ENCODE assay signal across 8 cellular contexts in the genomic region with DNA sequence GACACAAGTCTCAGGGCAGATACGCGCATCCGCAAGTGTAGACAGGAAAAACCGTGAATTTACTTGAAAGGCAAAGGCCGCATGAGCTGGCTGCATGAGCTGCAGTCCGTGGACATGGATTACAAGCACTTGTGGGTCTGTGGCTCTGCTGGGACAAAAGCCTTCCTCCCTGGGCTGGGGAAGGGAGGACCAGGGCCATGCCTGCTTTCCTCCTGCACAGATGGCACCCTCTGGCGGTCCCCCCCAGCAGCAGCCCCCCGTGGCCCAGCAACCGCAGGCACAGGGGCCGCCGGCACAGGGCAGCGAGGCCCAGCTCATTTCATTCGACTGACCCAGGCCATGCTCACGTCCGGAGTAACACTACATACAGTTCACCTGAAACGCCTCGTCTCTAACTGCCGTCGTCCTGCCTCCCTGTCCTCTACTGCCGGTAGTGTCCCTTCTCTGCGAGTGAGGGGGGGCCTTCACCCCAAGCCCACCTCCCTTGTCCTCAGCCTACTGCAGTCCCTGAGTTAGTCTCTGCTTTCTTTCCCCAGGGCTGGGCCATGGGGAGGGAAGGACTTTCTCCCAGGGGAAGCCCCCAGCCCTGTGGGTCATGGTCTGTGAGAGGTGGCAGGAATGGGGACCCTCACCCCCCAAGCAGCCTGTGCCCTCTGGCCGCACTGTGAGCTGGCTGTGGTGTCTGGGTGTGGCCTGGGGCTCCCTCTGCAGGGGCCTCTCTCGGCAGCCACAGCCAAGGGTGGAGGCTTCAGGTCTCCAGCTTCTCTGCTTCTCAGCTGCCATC. TPM values are rescaled to one million over a fixed set of nuclear protein-coding genes. Genes with fewer than 3 reads are reported as not detected.
DNase-seq lines count a peak whose midpoint lies in the region; ATAC-seq, FAIRE-seq and TF ChIP-seq lines count a peak whose summit lies in the region.

No MANE protein-coding gene starts in this region.

- peak overlapping the region; percentile 90 for H3K4me3 ChIP-seq in A549

- H3K4me1 ChIP-seq in A549, result peaks cover 22% of the 10 kb centered on the region

- ATAC-seq in A549 (peak; percentile 38 to 51; a peak in 4 of 6 replicates), activated B cell treated with CpG ODN at 0.5 μM for 24 hours (ENCODE audit: low read depth) (no peak), left colon (peak; percentile 9), HG03175 (IDR thresholded peaks at IDR 0.05; ENCODE audit: unreplicated experiment) (no peak), GM21717 (IDR thresholded peaks at IDR 0.05; ENCODE audit: unreplicated experiment) (no peak)

- H3K27me3 Mint-ChIP-seq in activated B cell treated with CpG ODN at 0.5 μM for 24 hours, result no peaks in the 10 kb centered on the region

- WGBS in A549 (ENCODE audit: missing lambda C conversion rate), result 73% methylated on average over 22 of the region's 23 CpGs

- CTCF ChIA-PET in A549 (lab: Yijun Ruan, JAX) (interaction anchor here (1.0 to 2.9 kb wide), 11 partner anchors 10 to 158 kb away, joined by 3 to 19 read pairs (median 4); a partner anchor contains a TSS), activated B cell treated with CpG ODN at 0.5 μM for 24 hours (lab: Charles Lee) (interaction anchor here (1.6 to 1.8 kb wide), 2 partner anchors 18 to 26 kb away, joined by 3 to 4 read pairs; a partner anchor contains a TSS)

- no peak for TF ChIP-seq RAD21 in A549 (conservative IDR thresholded peaks at IDR 0.05 in 1 of 2, IDR thresholded peaks at IDR 0.05 in 1 of 2)

- H3K9me3 Mint-ChIP-seq in activated B cell treated with CpG ODN at 0.5 μM for 24 hours, result no peaks in the 10 kb centered on the region

- POLR2A ChIA-PET in A549 (lab: Yijun Ruan, JAX), result interaction anchor here (2.0 to 3.7 kb wide), 4 partner anchors 9 to 17 kb away, joined by 5 to 42 read pairs (median 26); a partner anchor contains a TSS
- POLR2A ChIA-PET in activated B cell treated with CpG ODN at 0.5 μM for 24 hours (lab: Charles Lee), result interaction anchor here (0.8 to 3.4 kb wide), 3 partner anchors 10 to 34 kb away, joined by 3 to 39 read pairs (median 25); a partner anchor contains a TSS

- intact Hi-C loops in activated B cell treated with CpG ODN at 0.5 μM for 24 hours (cut with micrococcal nuclease), result loop anchor here (2.0 kb wide), 1 partner anchor 35 kb away; a partner anchor contains a TSS
- intact Hi-C loops in left colon (cut with DNase I, micrococcal nuclease), result no loop called here

- TF ChIP-seq CTCF in A549 (IDR thresholded peaks at IDR 0.05) (no peak; the same call in 1 of the 3 replicates), activated B cell treated with CpG ODN at 0.5 μM for 24 hours (IDR thresholded peaks at IDR 0.05) (no peak)

- FAIRE-seq in A549 (lab: Jason Lieb, UNC) (no peak), GM12891 (lab: Jason Lieb, UNC) (no peak)

- peaks cover 65% of the 10 kb centered on the region for H3K36me3 Mint-ChIP-seq in activated B cell treated with CpG ODN at 0.5 μM for 24 hours (ENCODE audit: low read depth)

- H3K27ac ChIP-seq in A549, result peak overlapping the region in 1 of 2 experiments; percentile 97; a peak in 3 of 6 replicates

- no peak for TF ChIP-seq POLR2A in A549 (IDR thresholded peaks at IDR 0.05; ENCODE audit: low read length)
- peak; percentile 59 for TF ChIP-seq POLR2A in GM12891 (IDR thresholded peaks at IDR 0.05; ENCODE audit: low read depth, low read length)

- peak overlapping the region; percentile 89 for H3K4me3 Mint-ChIP-seq in activated B cell treated with CpG ODN at 0.5 μM for 24 hours

- peaks cover 38% of the 10 kb centered on the region for H3K4me1 Mint-ChIP-seq in activated B cell treated with CpG ODN at 0.5 μM for 24 hours

- H3K4me2 ChIP-seq in A549, result peak overlapping the region; percentile 90

- DNase-seq in A549 (ENCODE audit: low read depth in 1 of 2, low spot score in 1 of 2) (no peak), GM12891 (ENCODE audit: insufficient read length, low spot score) (no peak), activated B cell treated with CpG ODN at 0.5 μM for 24 hours (no peak), left colon (no peak), NCI-H82 treated with DMSO at 0.1 percent for 48 hours (lab: John Stamatoyannopoulos, UW; ENCODE audit: unreplicated experiment) (no peak), middle frontal gyrus (ENCODE audit: extremely low spot score, low spot score) (no peak)

- H3K9me3 ChIP-seq in A549, result no peaks in the 10 kb centered on the region

- no peak for TF ChIP-seq EP300 in A549 (IDR thresholded peaks at IDR 0.05)

- H3K27ac Mint-ChIP-seq in activated B cell treated with CpG ODN at 0.5 μM for 24 hours, result peak overlapping the region; percentile 86

TF ChIP-seq in A549, 52 proteins besides CTCF, POLR2A, EP300 and RAD21 (continues in another document):
- TF ChIP-seq RARB (CRISPR knock-in tag; IDR thresholded peaks at IDR 0.05), result no peak

TF ChIP-seq in GM12891, 5 proteins besides CTCF, POLR2A, EP300 and RAD21:
- TF ChIP-seq SPI1 (IDR thresholded peaks at IDR 0.05; ENCODE audit: low read depth, low read length) (no peak), POLR2AphosphoS5 (IDR thresholded peaks at IDR 0.05; ENCODE audit: low read depth, low read length) (peak; percentile 17; the same call in 1 of the 2 replicates), POU2F2 (IDR thresholded peaks at IDR 0.05; ENCODE audit: low read depth, low read length) (0 out of 2 replicates have a peak, but pooled peaks have one; percentile 11), TAF1 (IDR thresholded peaks at IDR 0.05; ENCODE audit: low read depth, low read length) (no peak), PAX5 (IDR thresholded peaks at IDR 0.05; ENCODE audit: insufficient read depth, low read length, severe bottlenecking) (no peak)

RNA-seq across cellular contexts. Expression of a gene that starts 1.7 kb away (rescaled TPM):
- polyA plus RNA-seq in A549 (2011; rRNA removed), result 152 and 161 TPM in 2 replicates
- polyA plus RNA-seq in A549 (2012; cell fraction: cytosol; rRNA removed), result 448 and 453 TPM in 2 replicates
- polyA plus RNA-seq in A549 (2012; cell fraction: nucleus; rRNA removed), result 235 and 273 TPM in 2 replicates
- 197 to 233 TPM (median 215 TPM) in 3 replicates for polyA plus RNA-seq in A549 (2017; fragmentation: RNase III; extraction: RNeasy Plus Mini Kit Qiagen cat#74134 plus additional on column Dnase treatment)
- polyA minus RNA-seq in A549 (2011; rRNA and poly(A)+ RNA removed), result 71.5 and 83.4 TPM in 2 replicates
- polyA plus RNA-seq in GM12891 (2012; ENCODE audit: low read depth, missing spikeins), result 103 TPM
- total RNA-seq in activated B cell treated with CpG ODN at 0.5 μM for 24 hours, result 68.8 and 69.8 TPM in 2 replicates
- total RNA-seq in left colon, result 100 to 1,000 TPM in 1 of 2 donors, 10 to 100 TPM in 1; 88.2 to 146 TPM

RNA-seq across cellular contexts. Expression of a gene that starts 10.6 kb away (rescaled TPM):
- polyA plus RNA-seq in A549 (2011; rRNA removed) (20.0 and 25.8 TPM in 2 replicates), A549 (2017; fragmentation: RNase III; extraction: RNeasy Plus Mini Kit Qiagen cat#74134 plus additional on column Dnase treatment) (43.4 to 47.1 TPM (median 47.0 TPM) in 3 replicates)
- 69.2 and 105 TPM in 2 replicates for polyA plus RNA-seq in A549 (2012; cell fraction: cytosol; rRNA removed)
- polyA plus RNA-seq in A549 (2012; cell fraction: nucleus; rRNA removed), result 99.9 and 141 TPM in 2 replicates
- polyA minus RNA-seq in A549 (2011; rRNA and poly(A)+ RNA removed), result 20.8 and 28.2 TPM in 2 replicates
- 14.0 TPM for polyA plus RNA-seq in GM12891 (2012; ENCODE audit: low read depth, missing spikeins)
- total RNA-seq in activated B cell treated with CpG ODN at 0.5 μM for 24 hours (6.1 and 6.4 TPM in 2 replicates), left colon (10 to 100 TPM; 52.5 to 76.2 TPM)

RNA-seq across cellular contexts. Expression of a gene that starts 17.7 kb away (rescaled TPM):
- polyA plus RNA-seq in A549 (2011; rRNA removed) (75.7 and 85.9 TPM in 2 replicates), A549 (2017; fragmentation: RNase III; extraction: RNeasy Plus Mini Kit Qiagen cat#74134 plus additional on column Dnase treatment) (127 to 130 TPM (median 129 TPM) in 3 replicates)
- 129 and 170 TPM in 2 replicates for polyA plus RNA-seq in A549 (2012; cell fraction: cytosol; rRNA removed)
- 607 and 996 TPM in 2 replicates for polyA plus RNA-seq in A549 (2012; cell fraction: nucleus; rRNA removed)
- polyA minus RNA-seq in A549 (2011; rRNA and poly(A)+ RNA removed), result 157 and 165 TPM in 2 replicates
- 51.7 TPM for polyA plus RNA-seq in GM12891 (2012; ENCODE audit: low read depth, missing spikeins)
- total RNA-seq in activated B cell treated with CpG ODN at 0.5 μM for 24 hours (132 and 151 TPM in 2 replicates), left colon (100 to 1,000 TPM in 1 of 2 donors, 10 to 100 TPM in 1; 98.5 to 105 TPM)

RNA-seq across cellular contexts. Expression of a gene that starts 17.9 kb away (rescaled TPM):
- 43.8 and 45.2 TPM in 2 replicates for polyA plus RNA-seq in A549 (2011; rRNA removed)
- 68.1 and 77.4 TPM in 2 replicates for polyA plus RNA-seq in A549 (2012; cell fraction: cytosol; rRNA removed)
- 63.3 and 65.0 TPM in 2 replicates for polyA plus RNA-seq in A549 (2012; cell fraction: nucleus; rRNA removed)
- 52.8 to 55.8 TPM (median 53.6 TPM) in 3 replicates for polyA plus RNA-seq in A549 (2017; fragmentation: RNase III; extraction: RNeasy Plus Mini Kit Qiagen cat#74134 plus additional on column Dnase treatment)
- polyA minus RNA-seq in A549 (2011; rRNA and poly(A)+ RNA removed), result 19.1 and 21.4 TPM in 2 replicates
- 24.0 TPM for polyA plus RNA-seq in GM12891 (2012; ENCODE audit: low read depth, missing spikeins)
- total RNA-seq in activated B cell treated with CpG ODN at 0.5 μM for 24 hours, result 30.7 and 33.3 TPM in 2 replicates
- total RNA-seq in left colon, result 10 to 100 TPM; 14.3 to 30.5 TPM

RNA-seq across cellular contexts. Expression of a gene that starts 34.9 kb away (rescaled TPM):
- polyA plus RNA-seq in A549 (2011; rRNA removed) (16.6 and 22.6 TPM in 2 replicates), A549 (2017; fragmentation: RNase III; extraction: RNeasy Plus Mini Kit Qiagen cat#74134 plus additional on column Dnase treatment) (55.0 to 59.7 TPM (median 55.6 TPM) in 3 replicates)
- 53.4 and 55.6 TPM in 2 replicates for polyA plus RNA-seq in A549 (2012; cell fraction: cytosol; rRNA removed)
- 43.4 and 48.9 TPM in 2 replicates for polyA plus RNA-seq in A549 (2012; cell fraction: nucleus; rRNA removed)
- polyA minus RNA-seq in A549 (2011; rRNA and poly(A)+ RNA removed), result 5.5 TPM in 2 replicates
- 23.9 TPM for polyA plus RNA-seq in GM12891 (2012; ENCODE audit: low read depth, missing spikeins)
- total RNA-seq in activated B cell treated with CpG ODN at 0.5 μM for 24 hours (34.7 and 41.3 TPM in 2 replicates), left colon (10 to 100 TPM; 14.0 to 19.4 TPM)

Comparison
In these comparisons a context has a peak if more than half of its experiments do, and no peak if none do; other contexts are left out.
1. ATAC-seq: peak in A549 (2 of 2) and left colon (single experiment); none in activated B cell treated with CpG ODN at 0.5 μM for 24 hours (single experiment), HG03175 (single experiment) and GM21717 (single experiment).